ENCODE assay signal across 23 cellular contexts in the genomic region with DNA sequence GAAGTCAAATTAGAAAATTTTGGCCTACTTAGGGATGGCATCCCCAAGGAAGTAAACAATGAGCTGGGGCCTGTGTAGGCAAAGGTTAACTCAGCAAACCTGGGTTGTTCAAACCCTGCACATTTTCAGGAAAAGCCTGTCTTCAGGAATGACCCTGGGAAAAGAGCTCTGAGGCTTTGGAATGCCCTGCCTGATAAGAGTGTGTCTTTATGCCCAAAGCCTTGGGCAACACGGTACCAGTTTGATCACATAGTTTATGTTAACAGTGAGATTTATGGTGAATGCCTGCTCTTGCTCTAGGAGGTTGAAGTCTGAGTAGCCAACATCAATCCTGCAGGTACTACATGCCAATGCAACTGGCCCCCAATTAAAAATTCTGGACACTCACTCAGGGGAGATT. TPM values are rescaled to one million over a fixed set of nuclear protein-coding genes. Genes with fewer than 3 reads are reported as not detected.
DNase-seq lines count a peak whose midpoint lies in the region; ATAC-seq and TF ChIP-seq lines count a peak whose summit lies in the region.
"Had no signal": no experiment of that assay in that cellular context is flagged by ENCODE, and none has a peak within 500 bp of the region (broad histone marks: within the 10 kb centered on the region; RNA-seq: fewer than 3 reads in every experiment).

No MANE protein-coding gene starts in this region.

- H3K4me2 ChIP-seq in mammary epithelial cell (ENCODE audit: insufficient read depth, low read depth, low read length): no peak overlapping the region
- H3K4me2 ChIP-seq in hepatocyte: no peak overlapping the region
- no peak overlapping the region for H3K4me2 ChIP-seq in trophoblast cell (ENCODE audit: low read length)
- H3K4me2 ChIP-seq: BLaER1 had no signal

- H2AFZ ChIP-seq in mammary epithelial cell (ENCODE audit: low read depth, low read length) (peak overlapping the region; percentile 35), hepatocyte (no peak overlapping the region), trophoblast cell (ENCODE audit: insufficient read depth, low read length, poor library complexity) (no peak overlapping the region)

- H4K20me1 ChIP-seq in mammary epithelial cell (ENCODE audit: insufficient read depth, low read length) (no peaks in the 10 kb centered on the region), hepatocyte (ENCODE audit: insufficient read depth, poor library complexity, severe bottlenecking) (no peaks in the 10 kb centered on the region)
- H4K20me1 ChIP-seq: BLaER1 had no signal

- H3K18ac ChIP-seq in trophoblast cell (ENCODE audit: low read length): no peak overlapping the region

- DNase-seq in mammary epithelial cell: no peak
- no peak for DNase-seq in MCF 10A (ENCODE audit: unreplicated experiment)
- DNase-seq in amniotic epithelial cell (ENCODE audit: low read depth): peak; percentile 14
- DNase-seq in hepatocyte (ENCODE audit: low spot score): no peak
- DNase-seq in trophoblast cell: peak; percentile 87 to 96
- no peak for DNase-seq in MG63
- no peak for DNase-seq in NCI-H446 treated with DMSO at 0.1 percent for 48 hours (lab: John Stamatoyannopoulos, UW)
- DNase-seq: Calu3; CD8-positive, alpha-beta T cell; DMS53; DND-41; EL; GOT3; H7 had no signal

- no peak overlapping the region for H2BK120ac ChIP-seq in trophoblast cell (ENCODE audit: insufficient read depth, low read length, poor library complexity)

- H2AK5ac ChIP-seq in trophoblast cell (ENCODE audit: low read length): no peak overlapping the region

- no peak overlapping the region for H3K4ac ChIP-seq in trophoblast cell (ENCODE audit: low read depth, low read length)

- H3K4me3 ChIP-seq in mammary epithelial cell (replicated peaks in 1 of 3; ENCODE audit: insufficient read depth in 1 of 3, low read depth in 2 of 3, low read length in 3 of 3) (no peak overlapping the region), hepatocyte (no peak overlapping the region), trophoblast cell (ENCODE audit: low read depth, low read length) (no peak overlapping the region), MG63 (no peak overlapping the region)
- H3K4me3 ChIP-seq: BLaER1 had no signal

- dilution Hi-C loops in mammary epithelial cell (cut with HindIII; ENCODE audit: low sequenced_read_pairs): no loop called here

- in situ Hi-C loops in mammary epithelial cell (cut with MboI; ENCODE audit: low sequenced_read_pairs in 2 of 2): loop anchor here (10.0 to 25.0 kb wide), 2 partner anchors 303 to 674 kb away; no protein-coding TSS in a partner anchor

- no peak overlapping the region for H4K12ac ChIP-seq in trophoblast cell (ENCODE audit: low read depth, low read length)

- H2BK5ac ChIP-seq in trophoblast cell (ENCODE audit: low read depth, low read length, poor library complexity): peak overlapping the region; percentile 77

- no peak overlapping the region for H4K8ac ChIP-seq in trophoblast cell (ENCODE audit: low read depth, low read length)

- intact Hi-C loops in mammary epithelial cell (cut with micrococcal nuclease) (no loop called here), MCF 10A (cut with micrococcal nuclease) (no loop called here)

- H3K36me3 ChIP-seq in mammary epithelial cell (ENCODE audit: insufficient read depth, low read length) (no peaks in the 10 kb centered on the region), hepatocyte (replicated peaks; ENCODE audit: insufficient read depth, low read depth) (no peaks in the 10 kb centered on the region), trophoblast cell (ENCODE audit: control insufficient read depth in 1 of 2, insufficient read depth in 2 of 2, low read length in 2 of 2) (no peaks in the 10 kb centered on the region), MG63 (no peaks in the 10 kb centered on the region)
- H3K36me3 ChIP-seq: BLaER1 had no signal

- no peak overlapping the region for H2BK12ac ChIP-seq in trophoblast cell (ENCODE audit: low read length)

- no peak overlapping the region for H3K27ac Mint-ChIP-seq in MCF 10A (ENCODE audit: low read depth, unreplicated experiment)
- H3K27ac Mint-ChIP-seq: CD14-positive monocyte; CD8-positive, alpha-beta T cell; IgD-negative memory B cell had no signal

- H3K23ac ChIP-seq in trophoblast cell (ENCODE audit: low read length): no peak overlapping the region

- H3K14ac ChIP-seq in trophoblast cell (ENCODE audit: low read length): no peak overlapping the region

- H3K27me3 ChIP-seq in mammary epithelial cell (ENCODE audit: insufficient read depth, low read length): no peaks in the 10 kb centered on the region
- no peaks in the 10 kb centered on the region for H3K27me3 ChIP-seq in hepatocyte
- H3K27me3 ChIP-seq in trophoblast cell (ENCODE audit: insufficient read depth, low read length): no peaks in the 10 kb centered on the region
- H3K27me3 ChIP-seq in MG63: no peaks in the 10 kb centered on the region
- H3K27me3 ChIP-seq: BLaER1 had no signal

- H3K4me1 Mint-ChIP-seq in MCF 10A (ENCODE audit: insufficient read depth, unreplicated experiment): peaks cover 18% of the 10 kb centered on the region
- H3K4me1 Mint-ChIP-seq: CD14-positive monocyte, IgD-negative memory B cell had no signal

- CTCF ChIA-PET in mammary epithelial cell (lab: Charles Lee; ENCODE audit: low non-redundant PET) (no interaction called here), MCF 10A (lab: Yijun Ruan, JAX) (interaction anchor here (1.1 to 5.8 kb wide), 4 partner anchors 10 to 680 kb away, joined by 3 to 48 read pairs (median 4); no protein-coding TSS in a partner anchor)

- POLR2A ChIA-PET in MCF 10A (lab: Yijun Ruan, JAX): no interaction called here

- H3K27ac ChIP-seq in mammary epithelial cell (ENCODE audit: insufficient read depth, low read depth, low read length): peak overlapping the region; percentile 4
- H3K27ac ChIP-seq in hepatocyte: peak overlapping the region; percentile 74
- H3K27ac ChIP-seq in trophoblast cell (ENCODE audit: low read depth, low read length): no peak overlapping the region
- H3K27ac ChIP-seq: 22Rv1, BLaER1 had no signal

- no peak for TF ChIP-seq CTCF in mammary epithelial cell (conservative IDR thresholded peaks at IDR 0.05 in 1 of 2, IDR thresholded peaks at IDR 0.05 in 1 of 2; ENCODE audit: extremely low read depth in 1 of 2, insufficient read depth in 1 of 2, low read depth in 1 of 2, low read length in 2 of 2)
- TF ChIP-seq CTCF in MCF 10A (IDR thresholded peaks at IDR 0.05; ENCODE audit: unreplicated experiment): no peak
- no peak for TF ChIP-seq CTCF in hepatocyte (IDR thresholded peaks at IDR 0.05; ENCODE audit: poor library complexity)

- H3K9me3 Mint-ChIP-seq in MCF 10A (ENCODE audit: unreplicated experiment): peaks cover 8% of the 10 kb centered on the region
- H3K9me3 Mint-ChIP-seq: CD8-positive, alpha-beta T cell had no signal

- H3K27me3 Mint-ChIP-seq in MCF 10A (ENCODE audit: insufficient read depth, unreplicated experiment): no peaks in the 10 kb centered on the region

- H3K9me3 ChIP-seq in mammary epithelial cell (replicated peaks; ENCODE audit: insufficient read depth, low read length) (peaks cover 12% of the 10 kb centered on the region), hepatocyte (ENCODE audit: low read depth) (no peaks in the 10 kb centered on the region), trophoblast cell (ENCODE audit: insufficient read depth, low read depth, low read length) (peaks cover 2% of the 10 kb centered on the region), MG63 (peaks cover 4% of the 10 kb centered on the region; the same call in 1 of the 2 replicates)

- H3K79me1 ChIP-seq in trophoblast cell (ENCODE audit: low read length): peaks cover 12% of the 10 kb centered on the region

- H3K79me2 ChIP-seq in mammary epithelial cell (ENCODE audit: insufficient read depth, low read length) (no peaks in the 10 kb centered on the region), hepatocyte (no peaks in the 10 kb centered on the region), trophoblast cell (ENCODE audit: control insufficient read depth, insufficient read depth, low read length, poor library complexity) (no peaks in the 10 kb centered on the region)

- peak overlapping the region; percentile 61 for H4K91ac ChIP-seq in trophoblast cell (ENCODE audit: low read depth, low read length)

- H3K4me1 ChIP-seq in mammary epithelial cell (ENCODE audit: insufficient read depth, low read length) (peaks cover 35% of the 10 kb centered on the region), hepatocyte (ENCODE audit: insufficient read depth) (peaks cover 15% of the 10 kb centered on the region), trophoblast cell (ENCODE audit: control insufficient read depth in 1 of 2, insufficient read depth in 2 of 2, low read length in 2 of 2) (peaks cover 11 to 25% of the 10 kb centered on the region in 2 experiments)
- H3K4me1 ChIP-seq: BLaER1 had no signal

- BruUV-seq in mammary epithelial cell (replicated peaks; lab: Mats Ljungman, UMichigan): no TSS peak
- BruUV-seq in MCF 10A (replicated peaks; lab: Mats Ljungman, UMichigan): no TSS peak

- H3K9me2 ChIP-seq in hepatocyte (replicated peaks; ENCODE audit: insufficient read depth): no peaks in the 10 kb centered on the region

- 100% methylated on average over 1 of the region's 1 CpG for WGBS in mammary epithelial cell (ENCODE audit: low coverage, missing lambda C conversion rate)
- WGBS in hepatocyte (ENCODE audit: low lambda C conversion rate, missing lambda C conversion rate): 53% methylated on average over 1 of the region's 1 CpG
- no CpG with 5 or more reads among the region's 1 CpG for WGBS in trophoblast cell (ENCODE audit: extremely low coverage, insufficient coverage, insufficient read length)

- ATAC-seq in GM21390 (IDR thresholded peaks at IDR 0.05; ENCODE audit: unreplicated experiment): no peak
- ATAC-seq: CD8-positive, alpha-beta T cell; HCT116; HepG2 had no signal

- H3K9ac ChIP-seq in mammary epithelial cell (ENCODE audit: insufficient read depth, low read length) (no peak overlapping the region), trophoblast cell (ENCODE audit: low read length) (no peak overlapping the region)
- H3K9ac ChIP-seq: BLaER1 had no signal

- no peak overlapping the region for H3K4me3 Mint-ChIP-seq in MCF 10A (ENCODE audit: unreplicated experiment)
- H3K4me3 Mint-ChIP-seq: CD14-positive monocyte; CD8-positive, alpha-beta T cell; IgD-negative memory B cell had no signal

- no peaks in the 10 kb centered on the region for H3K36me3 Mint-ChIP-seq in MCF 10A (ENCODE audit: insufficient read depth, unreplicated experiment)
- H3K36me3 Mint-ChIP-seq: CD14-positive monocyte; CD8-positive, alpha-beta T cell had no signal

RNA-seq across cellular contexts. Expression of gene STAB2, which starts 28.2 kb away (rescaled TPM):
- total RNA-seq in mammary epithelial cell: under 1 TPM in 1 of 2 donors, not detected in 1; under 0.01 TPM
- polyA plus RNA-seq in mammary epithelial cell: under 0.01 TPM
- not detected for polyA minus RNA-seq in mammary epithelial cell
- not detected in 2 replicates for total RNA-seq in MCF 10A (2022)
- total RNA-seq in hepatocyte: 0.08 TPM in 1 of 2 replicates, not detected in the other
- 0.26 TPM in 1 of 2 replicates, not detected in the other for polyA plus RNA-seq in hepatocyte
- 0.22 and 0.25 TPM in 2 replicates for polyA plus RNA-seq in trophoblast cell (2013)
- total RNA-seq in MG63 (2014; rRNA removed; shearing (Covaris generic); ENCODE audit: low replicate concordance): not detected in 2 replicates
- total RNA-seq: A673; Calu3; CD8-positive, alpha-beta T cell; H7; HepG2 had no signal
- polyA plus RNA-seq: AG04450, CD14-positive monocyte, HepG2, IgD-negative memory B cell had no signal

Comparison
In these comparisons a context has a peak if more than half of its experiments do, and no peak if none do; other contexts are left out.
1. DNase-seq: peak in amniotic epithelial cell (single experiment) and trophoblast cell (2 of 2); none in mammary epithelial cell (single experiment), MCF 10A (single experiment), hepatocyte (single experiment), MG63 (single experiment) and NCI-H446 treated with DMSO at 0.1 percent for 48 hours (single experiment).